In genomic region chr11:109422755-109423113, GRCh38 we compare ENCODE assay signal across 10 cellular contexts. TPM values are rescaled to one million over a fixed set of nuclear protein-coding genes. Genes with fewer than 3 reads are reported as not detected.
DNase-seq lines count a peak whose midpoint lies in the region; ATAC-seq and TF ChIP-seq lines count a peak whose summit lies in the region.
"Had no signal": no experiment of that assay in that cellular context is flagged by ENCODE, and none has a peak within 500 bp of the region (broad histone marks: within the 10 kb centered on the region; RNA-seq: fewer than 3 reads in every experiment).

No MANE protein-coding gene starts in this region.

- no peaks in the 10 kb centered on the region for H3K36me3 ChIP-seq in Panc1 (ENCODE audit: control insufficient read depth, insufficient read depth, low read length)

- TF ChIP-seq CTCF in Panc1 (IDR thresholded peaks at IDR 0.05) (no peak), osteocyte (IDR thresholded peaks at IDR 0.05) (no peak)
- no peak for TF ChIP-seq CTCF in activated CD8-positive, alpha-beta T cell treated with anti-CD3 and anti-CD28 coated beads for 36 hours (IDR thresholded peaks at IDR 0.05)

- peak overlapping the region; percentile 56 for H3K27ac Mint-ChIP-seq in osteocyte (ENCODE audit: unreplicated experiment)
- no peak overlapping the region for H3K27ac Mint-ChIP-seq in activated CD8-positive, alpha-beta T cell treated with anti-CD3 and anti-CD28 coated beads for 36 hours
- H3K27ac Mint-ChIP-seq: activated T-cell treated with anti-CD3 and anti-CD28 coated beads, Interleukin-2, amount 50 U/mL, for 72 hours had no signal

- peaks cover 4% of the 10 kb centered on the region for H3K27me3 Mint-ChIP-seq in osteocyte (ENCODE audit: unreplicated experiment)
- peaks cover 33% of the 10 kb centered on the region for H3K27me3 Mint-ChIP-seq in activated CD8-positive, alpha-beta T cell treated with anti-CD3 and anti-CD28 coated beads for 36 hours

- peak; percentile 74 for DNase-seq in DMS53 (lab: John Stamatoyannopoulos, UW)
- DNase-seq in Panc1 (ENCODE audit: low read depth, low spot score), result no peak
- DNase-seq in fibroblast of peridontal ligament (ENCODE audit: extremely low read depth), result peak; percentile 15
- DNase-seq in osteocyte (ENCODE audit: extremely low spot score, unreplicated experiment), result no peak
- no peak for DNase-seq in inferior parietal cortex (ENCODE audit: extremely low spot score)
- DNase-seq in activated CD8-positive, alpha-beta T cell treated with anti-CD3 and anti-CD28 coated beads for 36 hours, result no peak
- no peak for DNase-seq in NCI-H146 (lab: John Stamatoyannopoulos, UW)
- DNase-seq: activated T-cell treated with anti-CD3 and anti-CD28 coated beads, Interleukin-2, amount 50 U/mL, for 72 hours had no signal

- H3K4me1 Mint-ChIP-seq in osteocyte (ENCODE audit: unreplicated experiment), result peaks cover 18% of the 10 kb centered on the region
- H3K4me1 Mint-ChIP-seq in activated CD8-positive, alpha-beta T cell treated with anti-CD3 and anti-CD28 coated beads for 36 hours (ENCODE audit: low read depth), result no peaks in the 10 kb centered on the region

- no peaks in the 10 kb centered on the region for H3K36me3 Mint-ChIP-seq in osteocyte (ENCODE audit: unreplicated experiment)
- no peaks in the 10 kb centered on the region for H3K36me3 Mint-ChIP-seq in activated CD8-positive, alpha-beta T cell treated with anti-CD3 and anti-CD28 coated beads for 36 hours (ENCODE audit: low read depth)

- peak overlapping the region in 1 of 2 experiments; percentile 6; a peak in 1 of 4 replicates for H3K4me3 ChIP-seq in Panc1 (ENCODE audit: low read depth in 2 of 2, low read length in 2 of 2)

- H3K9me3 ChIP-seq in Panc1 (ENCODE audit: control insufficient read depth, insufficient read depth, low read depth, low read length), result no peaks in the 10 kb centered on the region

- ATAC-seq in Panc1 (peak; percentile 59; the same call in 1 of the 2 replicates), HG03342 (IDR thresholded peaks at IDR 0.05; ENCODE audit: unreplicated experiment) (no peak)
- ATAC-seq in activated CD8-positive, alpha-beta T cell treated with anti-CD3 and anti-CD28 coated beads for 36 hours, result no peak
- ATAC-seq: activated T-cell treated with anti-CD3 and anti-CD28 coated beads, Interleukin-2, amount 50 U/mL, for 72 hours had no signal

- CTCF ChIA-PET in Panc1 (lab: Charles Lee), result no interaction called here
- CTCF ChIA-PET in activated CD8-positive, alpha-beta T cell treated with anti-CD3 and anti-CD28 coated beads for 36 hours (lab: Charles Lee), result no interaction called here

- POLR2A ChIA-PET in Panc1 (lab: Charles Lee), result no interaction called here
- POLR2A ChIA-PET in activated CD8-positive, alpha-beta T cell treated with anti-CD3 and anti-CD28 coated beads for 36 hours (lab: Charles Lee), result interaction anchor here (1.0 kb wide), 1 partner anchor 51 kb away, joined by 3 read pairs; no protein-coding TSS in a partner anchor

- H3K9me3 Mint-ChIP-seq in osteocyte (ENCODE audit: unreplicated experiment), result no peaks in the 10 kb centered on the region
- H3K9me3 Mint-ChIP-seq in activated CD8-positive, alpha-beta T cell treated with anti-CD3 and anti-CD28 coated beads for 36 hours, result no peaks in the 10 kb centered on the region
- H3K9me3 Mint-ChIP-seq: activated T-cell treated with anti-CD3 and anti-CD28 coated beads, Interleukin-2, amount 50 U/mL, for 72 hours had no signal

- BruUV-seq in Panc1 (replicated peaks; lab: Mats Ljungman, UMichigan), result no TSS peak

- in situ Hi-C loops in Panc1 (cut with HindIII; ENCODE audit: low pct_unique_long_range_greater_than_20kb, low sequenced_read_pairs), result no loop called here

- H3K27me3 ChIP-seq in Panc1 (ENCODE audit: control insufficient read depth, insufficient read depth, low read length), result no peaks in the 10 kb centered on the region; the same call in 1 of the 2 replicates

- peak overlapping the region; percentile 87 for H3K4me3 Mint-ChIP-seq in osteocyte (ENCODE audit: unreplicated experiment)
- no peak overlapping the region for H3K4me3 Mint-ChIP-seq in activated CD8-positive, alpha-beta T cell treated with anti-CD3 and anti-CD28 coated beads for 36 hours
- H3K4me3 Mint-ChIP-seq: activated T-cell treated with anti-CD3 and anti-CD28 coated beads, Interleukin-2, amount 50 U/mL, for 72 hours had no signal

- intact Hi-C loops in Panc1 (cut with micrococcal nuclease; ENCODE audit: unreplicated experiment), result no loop called here
- intact Hi-C loops in activated CD8-positive, alpha-beta T cell treated with anti-CD3 and anti-CD28 coated beads for 36 hours (cut with micrococcal nuclease), result no loop called here

- H3K4me1 ChIP-seq in Panc1 (ENCODE audit: control insufficient read depth, insufficient read depth, low read length), result no peaks in the 10 kb centered on the region

- H3K27ac ChIP-seq in Panc1 (ENCODE audit: low read length), result no peak overlapping the region

RNA-seq across cellular contexts. Expression of gene C11orf87, which starts 0.7 kb away (rescaled TPM):
- total RNA-seq in Panc1 (2021; ENCODE audit: unreplicated experiment) (not detected), osteocyte (8.6 and 9.0 TPM in 2 replicates)
- not detected for polyA plus RNA-seq in Panc1 (2012; ENCODE audit: insufficient read length)
- not detected for total RNA-seq in activated CD8-positive, alpha-beta T cell treated with anti-CD3 and anti-CD28 coated beads for 36 hours
- total RNA-seq: activated T-cell treated with anti-CD3 and anti-CD28 coated beads, Interleukin-2, amount 50 U/mL, for 72 hours; fibroblast of lung had no signal

Comparison
In these comparisons a context has a peak if more than half of its experiments do, and no peak if none do; other contexts are left out.
1. DNase-seq: peak in DMS53 (single experiment) and fibroblast of peridontal ligament (single experiment); none in Panc1 (single experiment), osteocyte (single experiment), inferior parietal cortex (single experiment), activated CD8-positive, alpha-beta T cell treated with anti-CD3 and anti-CD28 coated beads for 36 hours (single experiment) and NCI-H146 (single experiment).